In genomic region chrX:8455600-8455999, GRCh38 we compare ENCODE assay signal across 1 cellular context.
TF ChIP-seq lines count a peak whose summit lies in the region.

No MANE protein-coding gene starts in this region.

TF ChIP-seq in H1, 55 proteins besides CTCF, POLR2A, EP300 and RAD21:
- TF ChIP-seq RNF2 (IDR thresholded peaks at IDR 0.05; ENCODE audit: borderline replicate concordance, low read depth, low read length, missing control alignments, poor library complexity, severe bottlenecking) (no peak), BRCA1 (IDR thresholded peaks at IDR 0.05; ENCODE audit: low read depth, low read length) (no peak), BCL11A (IDR thresholded peaks at IDR 0.05; ENCODE audit: low read depth in 2 of 2, low read length in 2 of 2) (no peak), SP1 (IDR thresholded peaks at IDR 0.05; ENCODE audit: low read depth, low read length) (no peak), JUN (IDR thresholded peaks at IDR 0.05; ENCODE audit: low read depth, low read length) (no peak), TCF12 (IDR thresholded peaks at IDR 0.05; ENCODE audit: low read depth, low read length) (no peak), BACH1 (IDR thresholded peaks at IDR 0.05; ENCODE audit: low read length) (no peak), NRF1 (IDR thresholded peaks at IDR 0.05; ENCODE audit: low read depth, low read length) (no peak), HDAC6 (IDR thresholded peaks at IDR 0.05; ENCODE audit: low read depth, low read length) (no peak), TEAD4 (IDR thresholded peaks at IDR 0.05; ENCODE audit: low read depth, low read length) (no peak), CHD2 (IDR thresholded peaks at IDR 0.05; ENCODE audit: low read length) (no peak)
